Comparison of ENCODE assay signal across 8 cellular contexts in genomic region chr3:14403636-14404395, GRCh38. TPM values are rescaled to one million over a fixed set of nuclear protein-coding genes. Genes with fewer than 3 reads are reported as not detected.
DNase-seq lines count a peak whose midpoint lies in the region; ATAC-seq and TF ChIP-seq lines count a peak whose summit lies in the region.

No MANE protein-coding gene starts in this region.

- peak overlapping the region; percentile 53 for H2BK120ac ChIP-seq in IMR-90 (ENCODE audit: low read depth, low read length)

- no peak overlapping the region for H4K5ac ChIP-seq in IMR-90 (ENCODE audit: low read depth, low read length)

- no peaks in the 10 kb centered on the region for H3K36me3 ChIP-seq in CD4-positive, alpha-beta memory T cell (ENCODE audit: insufficient read depth, low read length)
- H3K36me3 ChIP-seq in IMR-90 (ENCODE audit: control insufficient read depth, insufficient read depth, low read length), result peaks cover 4% of the 10 kb centered on the region

- intact Hi-C loops in CD4-positive, alpha-beta memory T cell (cut with micrococcal nuclease), result loop anchor here (2.0 kb wide), 2 partner anchors 279 to 695 kb away; partner anchors contain the start of genes CHCHD4, RBSN and TMEM43
- intact Hi-C loops in IMR-90 (cut with micrococcal nuclease), result loop anchor here (1.0 to 2.0 kb wide), 4 partner anchors 49 to 201 kb away; no protein-coding TSS in a partner anchor
- intact Hi-C loops in left cardiac atrium (cut with DNase I), result no loop called here

- H3K9me1 ChIP-seq in IMR-90 (ENCODE audit: insufficient read depth, low read length), result peaks cover 21% of the 10 kb centered on the region

- H3K27me3 Mint-ChIP-seq in CD4-positive, alpha-beta memory T cell, result no peaks in the 10 kb centered on the region
- H3K27me3 Mint-ChIP-seq in activated CD4-positive, alpha-beta memory T cell treated with anti-CD3 and anti-CD28 coated beads, Interleukin-2, amount 10 ng/mL, durations not matched to agents 7 days and 5 days, result peaks cover 2% of the 10 kb centered on the region

- peak overlapping the region; percentile 83 for H3K27ac ChIP-seq in CD4-positive, alpha-beta memory T cell (ENCODE audit: low read depth, low read length)
- peak overlapping the region; percentile 64 for H3K27ac ChIP-seq in IMR-90 (ENCODE audit: insufficient read depth, low read length)

- peaks cover 22 to 39% of the 10 kb centered on the region in 2 experiments for H3K79me1 ChIP-seq in IMR-90 (ENCODE audit: low read depth in 1 of 2, low read length in 2 of 2)

- H2AK5ac ChIP-seq in IMR-90 (ENCODE audit: low read depth, low read length), result peak overlapping the region; percentile 84

- peak overlapping the region; percentile 86 for H3K4me2 ChIP-seq in IMR-90 (ENCODE audit: low read depth, low read length)

- DNase-seq in CD4-positive, alpha-beta memory T cell, result no peak
- DNase-seq in IMR-90, result no peak
- no peak for DNase-seq in activated CD4-positive, alpha-beta memory T cell treated with anti-CD3 and anti-CD28 coated beads, Interleukin-2, amount 10 ng/mL, durations not matched to agents 7 days and 5 days
- DNase-seq in left cardiac atrium, result peak; percentile 76
- no peak for DNase-seq in retinal pigment epithelial cell (ENCODE audit: low read depth)

- H3K9me3 ChIP-seq in CD4-positive, alpha-beta memory T cell (ENCODE audit: control insufficient read depth in 1 of 2, low read length in 2 of 2), result no peaks in the 10 kb centered on the region
- no peaks in the 10 kb centered on the region for H3K9me3 ChIP-seq in IMR-90 (ENCODE audit: control insufficient read depth, insufficient read depth, low read length)

- 0 out of 2 replicates have a peak overlapping the region, but pooled peaks have one; percentile 9 for H3K56ac ChIP-seq in IMR-90 (ENCODE audit: extremely low read depth, insufficient read depth, low read length)

- peak overlapping the region; percentile 95 for H2AK9ac ChIP-seq in IMR-90 (replicated peaks; ENCODE audit: low read depth, low read length, poor library complexity)

- H3K27ac Mint-ChIP-seq in CD4-positive, alpha-beta memory T cell, result peak overlapping the region; percentile 48 to 100 (median 98)
- peak overlapping the region; percentile 94 for H3K27ac Mint-ChIP-seq in activated CD4-positive, alpha-beta memory T cell treated with anti-CD3 and anti-CD28 coated beads, Interleukin-2, amount 10 ng/mL, durations not matched to agents 7 days and 5 days

- POLR2A ChIA-PET in CD4-positive, alpha-beta memory T cell (lab: Charles Lee; ENCODE audit: partially characterized antibody), result interaction anchor here (0.6 to 15.7 kb wide), 5 partner anchors 25 to 1392 kb away, joined by 3 to 394 read pairs (median 3); partner anchors contain the start of genes LSM3 and XPC
- POLR2A ChIA-PET in IMR-90 (lab: Charles Lee; ENCODE audit: unreplicated experiment), result no interaction called here
- POLR2A ChIA-PET in activated CD4-positive, alpha-beta memory T cell treated with anti-CD3 and anti-CD28 coated beads, Interleukin-2, amount 10 ng/mL, durations not matched to agents 7 days and 5 days (lab: Charles Lee), result interaction anchor here (0.9 to 6.5 kb wide), 6 partner anchors 21 to 225 kb away, joined by 4 to 105 read pairs (median 8); partner anchors contain the start of gene LSM3

- no peaks in the 10 kb centered on the region for H3K27me3 ChIP-seq in CD4-positive, alpha-beta memory T cell (ENCODE audit: insufficient read depth, low read length)
- H3K27me3 ChIP-seq in IMR-90 (ENCODE audit: control insufficient read depth, insufficient read depth, low read length), result no peaks in the 10 kb centered on the region

- CTCF ChIA-PET in CD4-positive, alpha-beta memory T cell (lab: Charles Lee; ENCODE audit: partially characterized antibody), result interaction anchor here (1.2 to 8.4 kb wide), 7 partner anchors 17 to 200 kb away, joined by 4 to 124 read pairs (median 8); no protein-coding TSS in a partner anchor
- CTCF ChIA-PET in IMR-90 (lab: Yijun Ruan, JAX), result interaction anchor here (1.0 kb wide), 1 partner anchor 10 kb away, joined by 4 read pairs; no protein-coding TSS in a partner anchor
- CTCF ChIA-PET in activated CD4-positive, alpha-beta memory T cell treated with anti-CD3 and anti-CD28 coated beads, Interleukin-2, amount 10 ng/mL, durations not matched to agents 7 days and 5 days (lab: Charles Lee), result interaction anchor here (0.6 to 6.7 kb wide), 4 partner anchors 16 to 64 kb away, joined by 3 to 46 read pairs (median 3); no protein-coding TSS in a partner anchor

- H3K4me1 Mint-ChIP-seq in CD4-positive, alpha-beta memory T cell, result peaks cover 30 to 63% (median 44%) of the 10 kb centered on the region in 4 donors
- H3K4me1 Mint-ChIP-seq in activated CD4-positive, alpha-beta memory T cell treated with anti-CD3 and anti-CD28 coated beads, Interleukin-2, amount 10 ng/mL, durations not matched to agents 7 days and 5 days, result peaks cover 45% of the 10 kb centered on the region

- peak overlapping the region; percentile 90 for H3K23ac ChIP-seq in IMR-90 (ENCODE audit: low read depth, low read length)

- peak; percentile 16 for ATAC-seq in IMR-90 (ENCODE audit: low read depth)
- ATAC-seq in left cardiac atrium, result peak; percentile 41 to 44
- no peak for ATAC-seq in HG02840 (IDR thresholded peaks at IDR 0.05; ENCODE audit: low FRiP score, unreplicated experiment)
- ATAC-seq in HG02759 (IDR thresholded peaks at IDR 0.05; ENCODE audit: unreplicated experiment), result no peak
- no peak for ATAC-seq in HG03097 (IDR thresholded peaks at IDR 0.05; ENCODE audit: low FRiP score, unreplicated experiment)

- H2BK15ac ChIP-seq in IMR-90 (ENCODE audit: low read depth, low read length), result no peak overlapping the region

- peak overlapping the region; percentile 35; the same call in 1 of the 2 replicates for H4K91ac ChIP-seq in IMR-90 (ENCODE audit: insufficient read depth, low read depth, low read length)

- peaks cover 35% of the 10 kb centered on the region for H4K20me1 ChIP-seq in IMR-90 (ENCODE audit: insufficient read depth, low read length)

- peak overlapping the region; percentile 78 for H3K4ac ChIP-seq in IMR-90 (ENCODE audit: low read depth, low read length)

- in situ Hi-C loops in IMR-90 (cut with MboI; ENCODE audit: low sequenced_read_pairs), result no loop called here

- peak overlapping the region; percentile 62 to 100 for H3K4me3 ChIP-seq in CD4-positive, alpha-beta memory T cell (ENCODE audit: low read length in 2 of 2)
- peak overlapping the region; percentile 73 for H3K4me3 ChIP-seq in IMR-90 (ENCODE audit: insufficient read depth, low read depth, low read length)
- H3K4me3 ChIP-seq in retinal pigment epithelial cell (ENCODE audit: low read length), result peak overlapping the region; percentile 78

- peak overlapping the region; percentile 90 for H3K9ac ChIP-seq in IMR-90 (ENCODE audit: low read depth, low read length)

- dilution Hi-C loops in IMR-90 (cut with HindIII; ENCODE audit: low sequenced_read_pairs, unreplicated experiment), result no loop called here

- no peaks in the 10 kb centered on the region for H3K9me3 Mint-ChIP-seq in CD4-positive, alpha-beta memory T cell
- H3K9me3 Mint-ChIP-seq in activated CD4-positive, alpha-beta memory T cell treated with anti-CD3 and anti-CD28 coated beads, Interleukin-2, amount 10 ng/mL, durations not matched to agents 7 days and 5 days, result no peaks in the 10 kb centered on the region

- no peak for TF ChIP-seq POLR2A in IMR-90 (IDR thresholded peaks at IDR 0.05; ENCODE audit: low read depth, low read length)

- H2BK20ac ChIP-seq in IMR-90 (ENCODE audit: low read depth, low read length), result peak overlapping the region; percentile 36; the same call in 1 of the 2 replicates

- H3K14ac ChIP-seq in IMR-90 (replicated peaks; ENCODE audit: low read depth, low read length), result peak overlapping the region; percentile 88

- 0% methylated on average over 1 of the region's 13 CpGs; no CpG with 5 or more reads in 1 of the 2 experiments for WGBS in IMR-90 (ENCODE audit: extremely low coverage in 2 of 2, insufficient read length in 1 of 2), 2 experiments

- H3K4me1 ChIP-seq in CD4-positive, alpha-beta memory T cell (ENCODE audit: insufficient read depth, low read length), result peaks cover 44% of the 10 kb centered on the region
- peaks cover 19% of the 10 kb centered on the region for H3K4me1 ChIP-seq in IMR-90 (ENCODE audit: control insufficient read depth, insufficient read depth, low read length)

- TF ChIP-seq RAD21 in IMR-90 (IDR thresholded peaks at IDR 0.05; ENCODE audit: low read length), result no peak

- H4K8ac ChIP-seq in IMR-90 (ENCODE audit: low read depth in 2 of 2, low read length in 2 of 2), result peak overlapping the region; percentile 13 to 66; a peak in 2 of 4 replicates

- H3K18ac ChIP-seq in IMR-90 (ENCODE audit: low read depth, low read length), result peak overlapping the region; percentile 40

- H3K4me3 Mint-ChIP-seq in CD4-positive, alpha-beta memory T cell, result peak overlapping the region; percentile 95 to 100 (median 97)
- H3K4me3 Mint-ChIP-seq in activated CD4-positive, alpha-beta memory T cell treated with anti-CD3 and anti-CD28 coated beads, Interleukin-2, amount 10 ng/mL, durations not matched to agents 7 days and 5 days, result peak overlapping the region; percentile 97

- H2BK5ac ChIP-seq in IMR-90 (ENCODE audit: low read depth, low read length, poor library complexity, severe bottlenecking), result peak overlapping the region; percentile 66

- BruUV-seq in IMR-90 (replicated peaks; lab: Mats Ljungman, UMichigan), result no TSS peak

- peak overlapping the region; percentile 49 for H2AFZ ChIP-seq in IMR-90 (replicated peaks; ENCODE audit: low read length, poor library complexity)

- peaks cover 0 to 27% of the 10 kb centered on the region in 2 donors for H3K36me3 Mint-ChIP-seq in CD4-positive, alpha-beta memory T cell
- peaks cover 15% of the 10 kb centered on the region for H3K36me3 Mint-ChIP-seq in activated CD4-positive, alpha-beta memory T cell treated with anti-CD3 and anti-CD28 coated beads, Interleukin-2, amount 10 ng/mL, durations not matched to agents 7 days and 5 days (ENCODE audit: low read depth)

- TF ChIP-seq CTCF in IMR-90 (conservative IDR thresholded peaks at IDR 0.05; ENCODE audit: low read depth, low read length) (no peak), retinal pigment epithelial cell (conservative IDR thresholded peaks at IDR 0.05; ENCODE audit: low read depth, low read length) (no peak)

TF ChIP-seq in IMR-90, 13 proteins besides CTCF, POLR2A, EP300 and RAD21 (continues in another document):
- TF ChIP-seq CHD1 (IDR thresholded peaks at IDR 0.05; ENCODE audit: low read depth, low read length) (no peak), NFE2L2 (IDR thresholded peaks at IDR 0.05; ENCODE audit: low read depth, low read length) (no peak)

RNA-seq across cellular contexts. Expression of gene SLC6A6, which starts 1.4 kb away (rescaled TPM):
- total RNA-seq in CD4-positive, alpha-beta memory T cell, result 10 to 100 TPM; 50.6 to 51.8 TPM
- 1 to 10 TPM; 3.8 to 8.8 TPM for polyA plus RNA-seq in CD4-positive, alpha-beta memory T cell
- total RNA-seq in IMR-90 (2012; rRNA removed) (29.9 and 32.5 TPM in 2 replicates), left cardiac atrium (100 to 1,000 TPM in 1 of 2 donors, 10 to 100 TPM in 1; 24.4 to 180 TPM)
- 39.3 and 39.4 TPM in 2 replicates for polyA plus RNA-seq in IMR-90 (2012; rRNA removed)
- polyA plus RNA-seq in IMR-90 (2012; cell fraction: cytosol; rRNA removed), result 14.9 and 24.2 TPM in 2 replicates
- 70.6 and 99.2 TPM in 2 replicates for polyA plus RNA-seq in IMR-90 (2012; cell fraction: nucleus; rRNA removed; ENCODE audit: low replicate concordance)
- 10 to 100 TPM; 59.0 to 61.5 TPM for total RNA-seq in activated CD4-positive, alpha-beta memory T cell treated with anti-CD3 and anti-CD28 coated beads, Interleukin-2, amount 10 ng/mL, durations not matched to agents 7 days and 5 days

Comparison
In these comparisons a context has a peak if more than half of its experiments do, and no peak if none do; other contexts are left out.
1. ATAC-seq: peak in IMR-90 (single experiment) and left cardiac atrium (2 of 2); none in HG02840 (single experiment), HG02759 (single experiment) and HG03097 (single experiment).
2. intact Hi-C loops: an anchor here in CD4-positive, alpha-beta memory T cell (2.0 kb wide) and IMR-90 (1.0 to 2.0 kb wide); none called in left cardiac atrium.
3. Peak in every context shown above with its lines, with median percentiles within 50 percentile points of each other: H3K4me3 ChIP-seq.